Comparison of ENCODE assay signal across 8 cellular contexts in the genomic region with DNA sequence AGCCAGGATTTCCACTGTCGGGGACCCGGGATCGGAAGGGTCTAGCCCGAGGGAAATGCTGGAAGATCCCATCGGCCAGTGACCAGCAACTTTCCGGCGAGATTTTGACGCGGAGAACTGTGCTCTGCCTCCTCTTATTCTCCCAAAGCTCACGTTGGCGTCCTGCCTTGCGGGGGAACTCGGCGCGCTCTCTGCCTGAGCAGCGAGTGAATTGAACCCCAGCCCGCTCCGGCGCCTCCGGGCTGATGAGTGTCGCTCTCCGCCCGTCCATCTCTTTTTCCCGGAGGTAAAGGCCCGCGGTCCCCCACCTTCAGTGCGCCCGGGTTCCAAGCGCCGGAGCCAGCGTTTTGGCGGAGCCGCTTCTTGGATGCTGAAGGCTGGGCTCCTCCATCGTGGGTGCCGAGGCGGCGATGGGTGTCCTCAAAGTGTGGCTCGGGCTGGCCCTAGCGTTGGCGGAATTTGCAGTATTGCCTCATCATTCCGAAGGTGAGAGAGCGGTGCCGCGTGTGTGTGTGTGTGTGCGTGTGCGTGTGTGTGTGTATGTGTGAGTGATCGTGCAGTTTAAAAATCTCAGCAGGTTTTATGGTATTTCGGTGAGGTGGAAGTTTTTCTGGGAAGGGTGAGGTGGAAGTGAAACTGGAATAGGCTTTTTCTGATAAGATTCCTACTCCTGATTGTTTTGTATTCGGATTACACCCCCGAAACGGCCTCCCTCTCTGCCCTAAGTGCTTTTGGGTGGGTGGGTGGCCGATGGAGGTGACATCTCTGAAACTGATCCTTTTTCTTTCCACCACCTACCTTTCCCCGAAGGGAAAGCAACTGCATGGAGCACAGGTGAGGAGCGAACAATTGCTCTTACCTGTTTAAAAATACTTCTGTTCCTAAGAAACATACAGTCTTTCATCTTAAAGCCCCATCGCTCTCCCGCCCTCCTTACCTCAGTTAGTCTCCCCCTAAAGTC. TPM values are rescaled to one million over a fixed set of nuclear protein-coding genes. Genes with fewer than 3 reads are reported as not detected.
DNase-seq lines count a peak whose midpoint lies in the region; ATAC-seq, FAIRE-seq and TF ChIP-seq lines count a peak whose summit lies in the region.

No MANE protein-coding gene starts in this region.

- H3K27me3 Mint-ChIP-seq in natural killer cell (ENCODE audit: low read depth in 2 of 2): peaks cover 50 to 62% of the 10 kb centered on the region in 2 donors

- no peaks in the 10 kb centered on the region for H3K36me3 Mint-ChIP-seq in natural killer cell

- ATAC-seq in natural killer cell (peak; percentile 36 to 58 (median 53)), GM21390 (IDR thresholded peaks at IDR 0.05; ENCODE audit: unreplicated experiment) (no peak)

- H3K4me3 ChIP-seq in fibroblast of pulmonary artery (replicated peaks; ENCODE audit: low read depth, low read length): peak overlapping the region; percentile 72

- H3K4me1 Mint-ChIP-seq in natural killer cell: peaks cover 30 to 34% of the 10 kb centered on the region in 2 donors

- H3K9me3 Mint-ChIP-seq in natural killer cell: no peaks in the 10 kb centered on the region

- no peak for TF ChIP-seq CTCF in fibroblast of pulmonary artery (IDR thresholded peaks at IDR 0.05; ENCODE audit: low read length, missing control alignments)
- no peak for TF ChIP-seq CTCF in natural killer cell (IDR thresholded peaks at IDR 0.05)

- peak; percentile 71 for DNase-seq in activated effector memory CD4-positive, alpha-beta T cell treated with anti-CD3 and anti-CD28 coated beads, Interleukin-2, amount 50 U/mL, for 16 hours
- no peak for DNase-seq in activated effector memory CD4-positive, alpha-beta T cell treated with Interleukin-2 at 50 U/mL for 16 hours
- DNase-seq in LoVo (ENCODE audit: low spot score) (peak; percentile 32), fibroblast of pulmonary artery (ENCODE audit: low read depth) (peak; percentile 40), natural killer cell (peak; percentile 27), urothelium cell line (ENCODE audit: low spot score) (peak; percentile 18)
- DNase-seq in activated CD8-positive, alpha-beta memory T cell treated with anti-CD3 and anti-CD28 coated beads, Interleukin-2, amount 50 U/mL, for 4 hours: peak; percentile 20

- H3K27ac Mint-ChIP-seq in natural killer cell: peak overlapping the region in 1 of 2 donors; percentile 19

- intact Hi-C loops in natural killer cell (cut with micrococcal nuclease): loop anchor here (5.0 kb wide), 1 partner anchor 459 kb away; no protein-coding TSS in a partner anchor

- no peak for FAIRE-seq in urothelium cell line (lab: Jason Lieb, UNC)

- H3K4me3 Mint-ChIP-seq in natural killer cell: peak overlapping the region; percentile 77

RNA-seq across cellular contexts. Expression of gene FRAS1, which starts 0.8 kb away (rescaled TPM):
- total RNA-seq in natural killer cell: under 1 TPM in 2 of 3 donors, not detected in 1; 0.15 to 0.31 TPM
